9 cellular contexts compared by ENCODE assay signal in genomic region chr19:47274891-47275865, GRCh38. TPM values are rescaled to one million over a fixed set of nuclear protein-coding genes. Genes with fewer than 3 reads are reported as not detected.
DNase-seq lines count a peak whose midpoint lies in the region; ATAC-seq, FAIRE-seq and TF ChIP-seq lines count a peak whose summit lies in the region.
"Had no signal": no experiment of that assay in that cellular context is flagged by ENCODE, and none has a peak within 500 bp of the region (broad histone marks: within the 10 kb centered on the region; RNA-seq: fewer than 3 reads in every experiment).

No MANE protein-coding gene starts in this region.

- in situ Hi-C loops in IMR-90 (cut with MboI; ENCODE audit: low sequenced_read_pairs): loop anchor here (25.0 kb wide), 1 partner anchor 437 kb away; the partner anchor contains the start of gene EHD2

- no peak overlapping the region for H2BK15ac ChIP-seq in IMR-90 (ENCODE audit: low read depth, low read length)

- H3K18ac ChIP-seq in IMR-90 (ENCODE audit: low read depth, low read length): no peak overlapping the region

- peak overlapping the region; percentile 44 for H4K91ac ChIP-seq in IMR-90 (ENCODE audit: insufficient read depth, low read depth, low read length)

- no peaks in the 10 kb centered on the region for H3K27me3 Mint-ChIP-seq in activated naive CD4-positive, alpha-beta T cell treated with anti-CD3 and anti-CD28 coated beads for 36 hours (ENCODE audit: low read depth)
- H3K27me3 Mint-ChIP-seq in stimulated activated naive CD8-positive, alpha-beta T cell treated with anti-CD3 and anti-CD28 coated beads, Interleukin-15, amount 100 ng/mL, for 72 hours: no peaks in the 10 kb centered on the region

- H3K4me3 ChIP-seq in IMR-90 (ENCODE audit: insufficient read depth, low read depth, low read length) (peak overlapping the region; percentile 68), kidney (ENCODE audit: low read length in 2 of 2) (peak overlapping the region; percentile 46 to 50)

- peak overlapping the region; percentile 48 for H3K27ac ChIP-seq in IMR-90 (ENCODE audit: insufficient read depth, low read length)
- H3K27ac ChIP-seq in kidney (ENCODE audit: low read depth in 2 of 2, low read length in 2 of 2): peak overlapping the region; percentile 61 to 85

- H3K27me3 ChIP-seq in IMR-90 (ENCODE audit: control insufficient read depth, insufficient read depth, low read length): no peaks in the 10 kb centered on the region

- peaks cover 14% of the 10 kb centered on the region for H3K9me1 ChIP-seq in IMR-90 (ENCODE audit: insufficient read depth, low read length)

- H3K27ac Mint-ChIP-seq in activated naive CD4-positive, alpha-beta T cell treated with anti-CD3 and anti-CD28 coated beads for 36 hours: no peak overlapping the region
- peak overlapping the region in 1 of 2 donors; percentile 89 for H3K27ac Mint-ChIP-seq in stimulated activated naive CD8-positive, alpha-beta T cell treated with anti-CD3 and anti-CD28 coated beads, Interleukin-15, amount 100 ng/mL, for 72 hours

- no peaks in the 10 kb centered on the region for H3K9me3 Mint-ChIP-seq in activated naive CD4-positive, alpha-beta T cell treated with anti-CD3 and anti-CD28 coated beads for 36 hours
- no peaks in the 10 kb centered on the region for H3K9me3 Mint-ChIP-seq in stimulated activated naive CD8-positive, alpha-beta T cell treated with anti-CD3 and anti-CD28 coated beads, Interleukin-15, amount 100 ng/mL, for 72 hours

- peak overlapping the region; percentile 90 for H2AFZ ChIP-seq in IMR-90 (replicated peaks; ENCODE audit: low read length, poor library complexity)

- TF ChIP-seq POLR2A in IMR-90 (IDR thresholded peaks at IDR 0.05; ENCODE audit: low read depth, low read length): peak; percentile 13; the same call in 1 of the 2 replicates

- peak overlapping the region; percentile 67 for H3K4me2 ChIP-seq in IMR-90 (ENCODE audit: low read depth, low read length)

- H3K9me3 ChIP-seq in IMR-90 (ENCODE audit: control insufficient read depth, insufficient read depth, low read length) (no peaks in the 10 kb centered on the region), kidney (ENCODE audit: control insufficient read depth in 1 of 2, low read length in 2 of 2) (no peaks in the 10 kb centered on the region)

- H3K4me1 ChIP-seq in IMR-90 (ENCODE audit: control insufficient read depth, insufficient read depth, low read length): peaks cover 14% of the 10 kb centered on the region
- peaks cover 0 to 14% of the 10 kb centered on the region in 2 donors for H3K4me1 ChIP-seq in kidney (ENCODE audit: control insufficient read depth in 1 of 2, insufficient read depth in 1 of 2, low read depth in 1 of 2, low read length in 2 of 2)

- 3% methylated on average over 56 of the region's 83 CpGs; no CpG with 5 or more reads in 1 of the 2 experiments for WGBS in IMR-90 (ENCODE audit: extremely low coverage in 2 of 2, insufficient read length in 1 of 2), 2 experiments

- H2AK5ac ChIP-seq in IMR-90 (ENCODE audit: low read depth, low read length): peak overlapping the region; percentile 79; the same call in 1 of the 2 replicates

- H3K79me1 ChIP-seq in IMR-90 (ENCODE audit: low read depth in 1 of 2, low read length in 2 of 2): peaks cover 6 to 35% of the 10 kb centered on the region in 2 experiments; a peak in 3 of 4 replicates

- peak overlapping the region; percentile 26; the same call in 1 of the 2 replicates for H2BK20ac ChIP-seq in IMR-90 (ENCODE audit: low read depth, low read length)

- intact Hi-C loops in activated naive CD4-positive, alpha-beta T cell treated with anti-CD3 and anti-CD28 coated beads for 36 hours (cut with micrococcal nuclease): loop anchor here (1.0 kb wide), 4 partner anchors 18 to 89 kb away; partner anchors contain the start of gene DHX34
- intact Hi-C loops in IMR-90 (cut with micrococcal nuclease) (no loop called here), kidney (cut with DNase I) (no loop called here)

- H3K9ac ChIP-seq in IMR-90 (ENCODE audit: low read depth, low read length) (peak overlapping the region; percentile 48), kidney (ENCODE audit: low read length in 2 of 2) (peak overlapping the region in 1 of 2 donors; percentile 34)

- no peak for FAIRE-seq in kidney (lab: Jason Lieb, UNC)
- FAIRE-seq: frontal cortex had no signal

- TF ChIP-seq RAD21 in IMR-90 (IDR thresholded peaks at IDR 0.05; ENCODE audit: low read length): no peak

- TF ChIP-seq CTCF in IMR-90 (conservative IDR thresholded peaks at IDR 0.05; ENCODE audit: low read depth, low read length): no peak
- no peak for TF ChIP-seq CTCF in kidney (IDR thresholded peaks at IDR 0.05; ENCODE audit: borderline replicate concordance, extremely low read depth, insufficient read depth)

- peaks cover 22% of the 10 kb centered on the region for H3K4me1 Mint-ChIP-seq in activated naive CD4-positive, alpha-beta T cell treated with anti-CD3 and anti-CD28 coated beads for 36 hours (ENCODE audit: low read depth)
- peaks cover 39% of the 10 kb centered on the region for H3K4me1 Mint-ChIP-seq in stimulated activated naive CD8-positive, alpha-beta T cell treated with anti-CD3 and anti-CD28 coated beads, Interleukin-15, amount 100 ng/mL, for 72 hours

- peak overlapping the region; percentile 67 for H3K4me3 Mint-ChIP-seq in activated naive CD4-positive, alpha-beta T cell treated with anti-CD3 and anti-CD28 coated beads for 36 hours
- H3K4me3 Mint-ChIP-seq in stimulated activated naive CD8-positive, alpha-beta T cell treated with anti-CD3 and anti-CD28 coated beads, Interleukin-15, amount 100 ng/mL, for 72 hours: peak overlapping the region; percentile 83 to 91

- ATAC-seq in IMR-90 (ENCODE audit: low read depth): peak; percentile 10
- ATAC-seq in stimulated activated naive CD8-positive, alpha-beta T cell treated with anti-CD3 and anti-CD28 coated beads, Interleukin-15, amount 100 ng/mL, for 72 hours: peak; percentile 38
- no peak for ATAC-seq in GM21390 (IDR thresholded peaks at IDR 0.05; ENCODE audit: unreplicated experiment)

- peaks cover 16% of the 10 kb centered on the region for H3K36me3 Mint-ChIP-seq in activated naive CD4-positive, alpha-beta T cell treated with anti-CD3 and anti-CD28 coated beads for 36 hours (ENCODE audit: low read depth)

- peak overlapping the region; percentile 18 for H2BK5ac ChIP-seq in IMR-90 (ENCODE audit: low read depth, low read length, poor library complexity, severe bottlenecking)

- POLR2A ChIA-PET in IMR-90 (lab: Charles Lee; ENCODE audit: unreplicated experiment): interaction anchor here (0.8 to 1.0 kb wide), 2 partner anchors 19 to 65 kb away, joined by 3 to 4 read pairs; partner anchors contain the start of gene CCDC9

- peak overlapping the region in 1 of 2 experiments; percentile 29; a peak in 1 of 4 replicates for H4K8ac ChIP-seq in IMR-90 (ENCODE audit: low read depth in 2 of 2, low read length in 2 of 2)

- dilution Hi-C loops in IMR-90 (cut with HindIII; ENCODE audit: low sequenced_read_pairs, unreplicated experiment): no loop called here

- H3K14ac ChIP-seq in IMR-90 (replicated peaks; ENCODE audit: low read depth, low read length): peak overlapping the region; percentile 78

- CTCF ChIA-PET in activated naive CD4-positive, alpha-beta T cell treated with anti-CD3 and anti-CD28 coated beads for 36 hours (lab: Charles Lee): interaction anchor here (0.6 to 3.6 kb wide), 6 partner anchors 10 to 209 kb away, joined by 3 to 16 read pairs (median 6); partner anchors contain the start of genes DHX34 and KPTN
- CTCF ChIA-PET in IMR-90 (lab: Yijun Ruan, JAX): interaction anchor here (0.8 to 1.6 kb wide), 5 partner anchors 9 to 117 kb away, joined by 3 read pairs; partner anchors contain the start of gene CCDC9

- H4K5ac ChIP-seq in IMR-90 (ENCODE audit: low read depth, low read length): no peak overlapping the region

- peaks cover 20% of the 10 kb centered on the region for H4K20me1 ChIP-seq in IMR-90 (ENCODE audit: insufficient read depth, low read length)

- peak overlapping the region; percentile 35; the same call in 1 of the 2 replicates for H3K56ac ChIP-seq in IMR-90 (ENCODE audit: extremely low read depth, insufficient read depth, low read length)

- H3K4ac ChIP-seq in IMR-90 (ENCODE audit: low read depth, low read length): peak overlapping the region; percentile 67

- peak overlapping the region; percentile 63 for H3K23ac ChIP-seq in IMR-90 (ENCODE audit: low read depth, low read length)

- TSS peak; percentile 43 for BruUV-seq in IMR-90 (replicated peaks; lab: Mats Ljungman, UMichigan)

- H2BK120ac ChIP-seq in IMR-90 (ENCODE audit: low read depth, low read length): peak overlapping the region; percentile 38; the same call in 1 of the 2 replicates

- H3K36me3 ChIP-seq in IMR-90 (ENCODE audit: control insufficient read depth, insufficient read depth, low read length) (peaks cover 24% of the 10 kb centered on the region), kidney (ENCODE audit: control insufficient read depth in 1 of 2, insufficient read depth in 2 of 2, low read length in 2 of 2) (peaks cover 4 to 11% of the 10 kb centered on the region in 2 donors)

- H2AK9ac ChIP-seq in IMR-90 (replicated peaks; ENCODE audit: low read depth, low read length, poor library complexity): peak overlapping the region; percentile 90

- DNase-seq in activated naive CD4-positive, alpha-beta T cell treated with anti-CD3 and anti-CD28 coated beads for 36 hours: no peak
- DNase-seq in activated naive CD4-positive, alpha-beta T cell treated with anti-CD3 and anti-CD28 coated beads, Interleukin-2, amount 50 U/mL, for 16 hours: no peak
- DNase-seq in IMR-90 (no peak), astrocyte of the hippocampus (ENCODE audit: low read depth, low spot score) (peak; percentile 55), kidney (peak; percentile 92), cortex of kidney (lab: John Stamatoyannopoulos, UW) (no peak)
- peak in 1 of 2 donors; percentile 43 for DNase-seq in stimulated activated naive CD8-positive, alpha-beta T cell treated with anti-CD3 and anti-CD28 coated beads, Interleukin-15, amount 100 ng/mL, for 72 hours

RNA-seq across cellular contexts. Expression of gene INAFM1, which starts 0.5 kb away (rescaled TPM):
- total RNA-seq in activated naive CD4-positive, alpha-beta T cell treated with anti-CD3 and anti-CD28 coated beads for 36 hours: 10 to 100 TPM; 18.7 to 19.9 TPM
- 0.36 and 0.56 TPM in 2 replicates for total RNA-seq in IMR-90 (2012; rRNA removed)
- polyA plus RNA-seq in IMR-90 (2012; rRNA removed): 7.8 and 11.0 TPM in 2 replicates
- polyA plus RNA-seq in IMR-90 (2012; cell fraction: cytosol; rRNA removed): 3.7 and 17.5 TPM in 2 replicates
- 25.4 and 47.4 TPM in 2 replicates for polyA plus RNA-seq in IMR-90 (2012; cell fraction: nucleus; rRNA removed; ENCODE audit: low replicate concordance)
- 28.4 TPM for total RNA-seq in kidney
- 17.0 TPM for polyA plus RNA-seq in kidney (ENCODE audit: insufficient read depth, low read depth, low replicate concordance)

RNA-seq across cellular contexts. Expression of gene CCDC9, which starts 18.9 kb away (rescaled TPM):
- total RNA-seq in activated naive CD4-positive, alpha-beta T cell treated with anti-CD3 and anti-CD28 coated beads for 36 hours: 10 to 100 TPM; 43.6 to 47.7 TPM
- total RNA-seq in IMR-90 (2012; rRNA removed) (2.9 and 3.6 TPM in 2 replicates), kidney (49.0 TPM)
- polyA plus RNA-seq in IMR-90 (2012; rRNA removed) (8.6 and 9.6 TPM in 2 replicates), kidney (ENCODE audit: insufficient read depth, low read depth, low replicate concordance) (14.0 TPM)
- polyA plus RNA-seq in IMR-90 (2012; cell fraction: cytosol; rRNA removed): 5.6 and 8.4 TPM in 2 replicates
- polyA plus RNA-seq in IMR-90 (2012; cell fraction: nucleus; rRNA removed; ENCODE audit: low replicate concordance): 29.1 and 33.9 TPM in 2 replicates

RNA-seq across cellular contexts. Expression of gene C5AR1, which starts 34.5 kb away (rescaled TPM):
- under 1 TPM in 1 of 2 experiments, not detected in 1; 0.19 TPM for total RNA-seq in activated naive CD4-positive, alpha-beta T cell treated with anti-CD3 and anti-CD28 coated beads for 36 hours
- total RNA-seq in IMR-90 (2012; rRNA removed): under 0.01 TPM in 1 of 2 replicates, not detected in the other
- 1.0 TPM in 2 replicates for polyA plus RNA-seq in IMR-90 (2012; rRNA removed)
- polyA plus RNA-seq in IMR-90 (2012; cell fraction: cytosol; rRNA removed): 0.36 and 1.1 TPM in 2 replicates
- 12.7 and 23.5 TPM in 2 replicates for polyA plus RNA-seq in IMR-90 (2012; cell fraction: nucleus; rRNA removed; ENCODE audit: low replicate concordance)
- total RNA-seq in kidney: 26.6 TPM
- polyA plus RNA-seq in kidney (ENCODE audit: insufficient read depth, low read depth, low replicate concordance): 6.5 TPM

RNA-seq across cellular contexts. Expression of gene BBC3, which starts 44.2 kb away (rescaled TPM):
- 10 to 100 TPM; 55.9 to 59.5 TPM for total RNA-seq in activated naive CD4-positive, alpha-beta T cell treated with anti-CD3 and anti-CD28 coated beads for 36 hours
- total RNA-seq in IMR-90 (2012; rRNA removed) (1.6 and 1.9 TPM in 2 replicates), kidney (14.2 TPM)
- polyA plus RNA-seq in IMR-90 (2012; rRNA removed) (6.5 and 7.3 TPM in 2 replicates), kidney (ENCODE audit: insufficient read depth, low read depth, low replicate concordance) (3.2 TPM)
- 4.4 and 12.4 TPM in 2 replicates for polyA plus RNA-seq in IMR-90 (2012; cell fraction: cytosol; rRNA removed)
- polyA plus RNA-seq in IMR-90 (2012; cell fraction: nucleus; rRNA removed; ENCODE audit: low replicate concordance): 14.7 and 19.5 TPM in 2 replicates

RNA-seq across cellular contexts. Expression of gene C5AR2, which starts 56.8 kb away (rescaled TPM):
- total RNA-seq in activated naive CD4-positive, alpha-beta T cell treated with anti-CD3 and anti-CD28 coated beads for 36 hours: not detected
- under 0.01 TPM in 1 of 2 replicates, not detected in the other for total RNA-seq in IMR-90 (2012; rRNA removed)
- not detected in 2 replicates for polyA plus RNA-seq in IMR-90 (2012; rRNA removed)
- polyA plus RNA-seq in IMR-90 (2012; cell fraction: cytosol; rRNA removed): 0.11 TPM in 1 of 2 replicates, not detected in the other
- polyA plus RNA-seq in IMR-90 (2012; cell fraction: nucleus; rRNA removed; ENCODE audit: low replicate concordance): 0.03 and 0.05 TPM in 2 replicates
- total RNA-seq in kidney: 2.5 TPM
- 3.0 TPM for polyA plus RNA-seq in kidney (ENCODE audit: insufficient read depth, low read depth, low replicate concordance)

Comparison
In these comparisons a context has a peak if more than half of its experiments do, and no peak if none do; other contexts are left out.
1. DNase-seq: peak in astrocyte of the hippocampus (single experiment) and kidney (single experiment); none in activated naive CD4-positive, alpha-beta T cell treated with anti-CD3 and anti-CD28 coated beads for 36 hours (single experiment), activated naive CD4-positive, alpha-beta T cell treated with anti-CD3 and anti-CD28 coated beads, Interleukin-2, amount 50 U/mL, for 16 hours (single experiment), IMR-90 (single experiment) and cortex of kidney (single experiment).
2. RNA of gene INAFM1, which starts 0.5 kb away (total RNA-seq): 28.4 TPM in kidney (single experiment) and 18.7 to 19.9 TPM in activated naive CD4-positive, alpha-beta T cell treated with anti-CD3 and anti-CD28 coated beads for 36 hours; 0.36 to 0.56 TPM in IMR-90; every median in the first group is over 10 times any median in the second.
3. RNA of gene C5AR1, which starts 34.5 kb away (total RNA-seq): 26.6 TPM in kidney (single experiment); 0.19 TPM in activated naive CD4-positive, alpha-beta T cell treated with anti-CD3 and anti-CD28 coated beads for 36 hours and under 0.01 TPM in IMR-90; every median in the first group is over 10 times any median in the second.